In genomic region chr21:31475223-31475622, GRCh38 we compare ENCODE assay signal across 26 cellular contexts.
"Had no signal": no experiment of that assay in that cellular context is flagged by ENCODE, and none has a peak within 500 bp of the region (broad histone marks: within the 10 kb centered on the region; RNA-seq: fewer than 3 reads in every experiment).

No MANE protein-coding gene starts in this region.

- H3K4me3 ChIP-seq: esophagus squamous epithelium, heart right ventricle, left lung, ovary, psoas muscle, sigmoid colon, transverse colon, upper lobe of right lung, uterus had no signal

- H3K36me3 ChIP-seq: esophagus squamous epithelium, heart right ventricle, left lung, ovary, sigmoid colon, transverse colon, upper lobe of right lung, uterus had no signal

- H3K4me3 Mint-ChIP-seq: nephron; stimulated activated memory B cell treated with anti-CD40 and anti-IgM and Interleukin-4, amounts not matched to agents 10 μg/mL and 1 μg/mL and 100 μg/mL, for 72 hours had no signal

- H3K9me3 ChIP-seq: esophagus squamous epithelium, left lung, ovary, psoas muscle, transverse colon, upper lobe of right lung, uterus had no signal

- H3K27me3 Mint-ChIP-seq: stimulated activated memory B cell treated with anti-CD40 and anti-IgM and Interleukin-4, amounts not matched to agents 10 μg/mL and 1 μg/mL and 100 μg/mL, for 72 hours had no signal

- H3K4me1 ChIP-seq: esophagus squamous epithelium, heart right ventricle, left lung, psoas muscle, sigmoid colon, transverse colon, upper lobe of right lung, uterus had no signal

- H3K4me1 Mint-ChIP-seq: stimulated activated memory B cell treated with anti-CD40 and anti-IgM and Interleukin-4, amounts not matched to agents 10 μg/mL and 1 μg/mL and 100 μg/mL, for 72 hours had no signal

- H3K27ac ChIP-seq: esophagus squamous epithelium, heart right ventricle, left lung, ovary, psoas muscle, sigmoid colon, transverse colon, upper lobe of right lung, uterus had no signal

- H3K27ac Mint-ChIP-seq: nephron; stimulated activated memory B cell treated with anti-CD40 and anti-IgM and Interleukin-4, amounts not matched to agents 10 μg/mL and 1 μg/mL and 100 μg/mL, for 72 hours had no signal

- ATAC-seq: heart right ventricle; left cardiac atrium; left lung; naive thymus-derived CD4-positive, alpha-beta T cell; psoas muscle; right cardiac atrium; stimulated activated memory B cell treated with anti-CD40 and anti-IgM and Interleukin-4, amounts not matched to agents 10 μg/mL and 1 μg/mL and 100 μg/mL, for 72 hours; stimulated activated naive CD8-positive, alpha-beta T cell treated with anti-CD3 and anti-CD28 coated beads, Interleukin-15, Interleukin-2, amounts not matched to agents 100 U/mL and 50 U/mL, for 24 hours; upper lobe of right lung had no signal

- DNase-seq: effector memory CD4-positive, alpha-beta T cell; erythroblast; esophagus squamous epithelium; foreskin melanocyte; glutamatergic neuron; heart right ventricle; hippocampal formation; left cardiac atrium; left lung; mesenchymal stem cell; midbrain; naive thymus-derived CD4-positive, alpha-beta T cell; occipital lobe; ovary; posterior cingulate gyrus; psoas muscle; right cardiac atrium; stimulated activated CD4-positive, alpha-beta T cell treated with anti-CD3 and anti-CD28 coated beads, Interleukin-2, amount 100 ng/mL, for 24 hours; stimulated activated CD4-positive, alpha-beta T cell treated with anti-CD3 and anti-CD28 coated beads, Interleukin-4, amount 100 ng/mL, for 4 hours; stimulated activated naive CD8-positive, alpha-beta T cell treated with anti-CD3 and anti-CD28 coated beads, Interleukin-15, Interleukin-2, amounts not matched to agents 100 U/mL and 50 U/mL, for 24 hours; transverse colon; upper lobe of right lung; uterus had no signal

- H3K36me3 Mint-ChIP-seq: stimulated activated memory B cell treated with anti-CD40 and anti-IgM and Interleukin-4, amounts not matched to agents 10 μg/mL and 1 μg/mL and 100 μg/mL, for 72 hours had no signal

- H3K27me3 ChIP-seq: esophagus squamous epithelium, left lung, ovary, sigmoid colon, transverse colon, upper lobe of right lung, uterus had no signal
